21 cellular contexts compared by ENCODE assay signal in genomic region chr3:20083953-20084352, GRCh38.
"Had no signal": no experiment of that assay in that cellular context is flagged by ENCODE, and none has a peak within 500 bp of the region (broad histone marks: within the 10 kb centered on the region; RNA-seq: fewer than 3 reads in every experiment).

No MANE protein-coding gene starts in this region.

- H3K36me3 Mint-ChIP-seq: mesothelial cell of epicardium, neural progenitor cell had no signal

- H3K36me3 ChIP-seq: left lung, neural progenitor cell, thyroid gland, upper lobe of right lung, WERI-Rb-1 had no signal

- H3K27me3 ChIP-seq: foreskin keratinocyte, left lung, neural progenitor cell, thyroid gland, upper lobe of right lung had no signal

- H3K27ac Mint-ChIP-seq: activated naive CD4-positive, alpha-beta T cell treated with anti-CD3 and anti-CD28 coated beads for 36 hours; brain; mesothelial cell of epicardium; neural progenitor cell; stimulated activated naive CD8-positive, alpha-beta T cell treated with anti-CD3 and anti-CD28 coated beads, Interleukin-15, Interleukin-2, amounts not matched to agents 100 ng/mL and 50 ng/mL, for 24 hours had no signal

- H3K4me3 Mint-ChIP-seq: activated naive CD4-positive, alpha-beta T cell treated with anti-CD3 and anti-CD28 coated beads for 36 hours; brain; mesothelial cell of epicardium; neural progenitor cell; stimulated activated naive CD8-positive, alpha-beta T cell treated with anti-CD3 and anti-CD28 coated beads, Interleukin-15, Interleukin-2, amounts not matched to agents 100 ng/mL and 50 ng/mL, for 24 hours; T-cell had no signal

- H3K27ac ChIP-seq: foreskin keratinocyte, left lung, neural progenitor cell, thyroid gland, upper lobe of right lung, WERI-Rb-1 had no signal

- DNase-seq: activated CD4-positive, alpha-beta T cell treated with anti-CD3 and anti-CD28 coated beads, Interleukin-2, amount 50 U/mL, for 4 hours; activated effector memory CD4-positive, alpha-beta T cell treated with Interleukin-2 at 50 U/mL for 16 hours; activated naive CD4-positive, alpha-beta T cell treated with anti-CD3 and anti-CD28 coated beads for 36 hours; activated T-cell treated with anti-CD3 and anti-CD28 coated beads, Interleukin-2, amount 50 U/mL, for 48 hours; aorta; caudate nucleus; dermis blood vessel endothelial cell; effector CD8-positive, alpha-beta T cell; foreskin keratinocyte; left lung; retina; stimulated activated CD4-positive, alpha-beta T cell treated with anti-CD3 and anti-CD28 coated beads, Interleukin-4, amount 100 ng/mL, for 4 hours; substantia nigra; T-cell; thyroid gland; upper lobe of right lung; WERI-Rb-1 had no signal

- H3K27me3 Mint-ChIP-seq: brain; stimulated activated naive CD8-positive, alpha-beta T cell treated with anti-CD3 and anti-CD28 coated beads, Interleukin-15, Interleukin-2, amounts not matched to agents 100 ng/mL and 50 ng/mL, for 24 hours; T-cell had no signal

- H3K4me3 ChIP-seq: left lung, neural progenitor cell, thyroid gland, upper lobe of right lung had no signal

- H3K9me3 ChIP-seq: left lung, thyroid gland, upper lobe of right lung had no signal
